24 cellular contexts compared by ENCODE assay signal in the genomic region with DNA sequence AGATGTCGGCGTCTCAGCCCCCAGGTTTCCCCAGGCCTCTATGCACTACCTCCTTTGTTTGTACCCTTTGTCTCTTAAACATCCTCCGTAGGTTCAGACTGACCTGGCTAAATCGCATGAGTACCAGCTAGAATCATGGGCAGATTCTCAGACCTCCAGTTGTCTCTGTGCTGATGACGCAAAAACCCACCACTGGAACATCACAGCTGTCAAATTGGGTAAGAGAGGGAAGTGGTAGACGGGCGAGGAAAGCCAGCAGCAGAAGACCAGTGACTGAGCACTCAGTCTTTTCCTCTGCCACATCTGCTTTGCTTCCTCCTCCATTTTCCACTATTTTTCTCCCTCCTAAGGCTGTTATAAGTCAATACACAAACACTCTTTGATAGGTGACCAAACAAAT. TPM values are rescaled to one million over a fixed set of nuclear protein-coding genes. Genes with fewer than 3 reads are reported as not detected.
A peak's percentile ranks its signal among the peaks of the same experiment; 100 is the strongest.
DNase-seq lines count a peak whose midpoint lies in the region; ATAC-seq and TF ChIP-seq lines count a peak whose summit lies in the region.
"Had no signal": no experiment of that assay in that cellular context is flagged by ENCODE, and none has a peak within 500 bp of the region (broad histone marks: within the 10 kb centered on the region; RNA-seq: fewer than 3 reads in every experiment).

No MANE protein-coding gene starts in this region.

- no peaks in the 10 kb centered on the region for H3K9me3 Mint-ChIP-seq in nephron progenitor cell
- H3K9me3 Mint-ChIP-seq: CD4-positive, alpha-beta T cell; IgD-negative memory B cell; T-helper 1 cell treated with Interleukin-12 subunit alpha and Interleukin-12 subunit beta and Interleukin-4 antibody, amounts not matched to agents 30 μg/mL and 1 μg/mL, for 36 hours had no signal

- intact Hi-C loops in Right ventricle myocardium inferior (cut with DNase I): no loop called here

- ATAC-seq in Right ventricle myocardium inferior: peak; percentile 26
- no peak for ATAC-seq in HG03354 (IDR thresholded peaks at IDR 0.05; ENCODE audit: poor library complexity, severe bottlenecking, unreplicated experiment)

- H3K27me3 Mint-ChIP-seq in nephron progenitor cell (ENCODE audit: low read depth, poor library complexity): no peaks in the 10 kb centered on the region
- H3K27me3 Mint-ChIP-seq: CD4-positive, alpha-beta T cell had no signal

- no peak overlapping the region for H3K4me3 Mint-ChIP-seq in nephron progenitor cell
- H3K4me3 Mint-ChIP-seq: CD4-positive, alpha-beta T cell; IgD-negative memory B cell; T-helper 1 cell treated with Interleukin-12 subunit alpha and Interleukin-12 subunit beta and Interleukin-4 antibody, amounts not matched to agents 30 μg/mL and 1 μg/mL, for 36 hours had no signal

- no peaks in the 10 kb centered on the region for H3K36me3 ChIP-seq in right atrium auricular region
- H3K36me3 ChIP-seq: BLaER1 had no signal

- H3K4me3 ChIP-seq in right atrium auricular region: no peak overlapping the region
- H3K4me3 ChIP-seq in NB4 (ENCODE audit: low read depth, low read length): no peak overlapping the region
- H3K4me3 ChIP-seq: BLaER1, SK-N-MC had no signal

- H3K27ac Mint-ChIP-seq in nephron progenitor cell: peak overlapping the region; percentile 69
- H3K27ac Mint-ChIP-seq: CD4-positive, alpha-beta T cell; IgD-negative memory B cell; T-helper 1 cell treated with Interleukin-12 subunit alpha and Interleukin-12 subunit beta and Interleukin-4 antibody, amounts not matched to agents 30 μg/mL and 1 μg/mL, for 36 hours had no signal

- no peaks in the 10 kb centered on the region for H3K36me3 Mint-ChIP-seq in nephron progenitor cell (ENCODE audit: low read depth)

- H3K9me3 ChIP-seq in right atrium auricular region: no peaks in the 10 kb centered on the region
- H3K9me3 ChIP-seq: BLaER1, Caco-2 had no signal

- H3K4me1 ChIP-seq in right atrium auricular region: no peaks in the 10 kb centered on the region
- H3K4me1 ChIP-seq: BLaER1, Caco-2 had no signal

- H3K4me1 Mint-ChIP-seq in nephron progenitor cell: peaks cover 24% of the 10 kb centered on the region
- H3K4me1 Mint-ChIP-seq: IgD-negative memory B cell had no signal

- no peaks in the 10 kb centered on the region for H3K27me3 ChIP-seq in right atrium auricular region
- H3K27me3 ChIP-seq: BLaER1 had no signal

- TF ChIP-seq POLR2A in NB4 (IDR thresholded peaks at IDR 0.05; ENCODE audit: extremely low read depth, insufficient read length): no peak

- TF ChIP-seq CTCF in right atrium auricular region (IDR thresholded peaks at IDR 0.05) (no peak), NB4 (IDR thresholded peaks at IDR 0.05; ENCODE audit: low read depth, low read length) (no peak), nephron progenitor cell (IDR thresholded peaks at IDR 0.05) (no peak)

- no peak overlapping the region for H3K27ac ChIP-seq in right atrium auricular region
- H3K27ac ChIP-seq: BLaER1, KMS-11, SK-N-MC had no signal

- DNase-seq in Right ventricle myocardium inferior (ENCODE audit: missing footprints) (no peak), right atrium auricular region (ENCODE audit: low spot score) (no peak), NB4 (ENCODE audit: low read depth) (peak; percentile 14), nephron progenitor cell (no peak), COR-L47 (lab: John Stamatoyannopoulos, UW) (no peak)
- no peak for DNase-seq in activated CD4-positive, CD25-positive, alpha-beta regulatory T cell treated with anti-CD3 and anti-CD28 coated beads, Interleukin-2, amount 50 U/mL, for 72 hours
- DNase-seq: Caco-2; CD4-positive, alpha-beta T cell; DMS79 treated with DMSO at 0.1 percent for 48 hours; NCI-H2029; NCI-H446; NCI-H524 treated with DMSO at 0.1 percent for 48 hours; NCI-H82; NK-92 treated with Interleukin-12 subunit alpha and Interleukin-12 subunit beta, amount 100 ng/mL, for 24 hours; RPMI8226; SHP77; SW 1271 had no signal

RNA-seq across cellular contexts. Expression of gene A2ML1, which starts 29.7 kb away (rescaled TPM):
- total RNA-seq in Right ventricle myocardium inferior (not detected), right atrium auricular region (under 1 TPM in 1 of 2 donors, not detected in 1; 0.15 TPM)
- total RNA-seq: A172; Caco-2; CD4-positive, alpha-beta T cell had no signal
